In genomic region chr6:107113460-107114212, GRCh38 we compare ENCODE assay signal across 8 cellular contexts. TPM values are rescaled to one million over a fixed set of nuclear protein-coding genes. Genes with fewer than 3 reads are reported as not detected.
DNase-seq lines count a peak whose midpoint lies in the region; ATAC-seq and TF ChIP-seq lines count a peak whose summit lies in the region.

No MANE protein-coding gene starts in this region.

- peak overlapping the region; percentile 63 for H3K4me3 ChIP-seq in RWPE2 (ENCODE audit: severe bottlenecking)
- peak overlapping the region; percentile 14 to 59 (median 49) for H3K4me3 ChIP-seq in fibroblast of lung (replicated peaks in 1 of 4; ENCODE audit: control extremely low read depth in 1 of 4, insufficient read depth in 1 of 4, low read depth in 3 of 4, low read length in 4 of 4)
- H3K4me3 ChIP-seq in parathyroid adenoma (ENCODE audit: low read depth, low read length), result peak overlapping the region; percentile 52

- TF ChIP-seq CTCF in RWPE2 (IDR thresholded peaks at IDR 0.05; ENCODE audit: poor library complexity, severe bottlenecking), result no peak
- TF ChIP-seq CTCF in fibroblast of lung (conservative IDR thresholded peaks at IDR 0.05 in 1 of 2, IDR thresholded peaks at IDR 0.05 in 1 of 2; ENCODE audit: low read depth in 1 of 2, low read length in 2 of 2), result no peak
- no peak for TF ChIP-seq CTCF in parathyroid adenoma (IDR thresholded peaks at IDR 0.05)

- H3K36me3 ChIP-seq in RWPE2 (ENCODE audit: low read depth), result no peaks in the 10 kb centered on the region
- no peaks in the 10 kb centered on the region for H3K36me3 ChIP-seq in fibroblast of lung (ENCODE audit: control insufficient read depth, insufficient read depth, low read length)
- no peaks in the 10 kb centered on the region for H3K36me3 ChIP-seq in parathyroid adenoma (ENCODE audit: control insufficient read depth, insufficient read depth, low read length)

- H3K79me2 ChIP-seq in fibroblast of lung (ENCODE audit: control insufficient read depth, insufficient read depth, low read length) (no peaks in the 10 kb centered on the region), parathyroid adenoma (peaks cover 4% of the 10 kb centered on the region)

- peaks cover 4% of the 10 kb centered on the region for H3K4me1 ChIP-seq in RWPE2 (ENCODE audit: insufficient read depth, poor library complexity, severe bottlenecking)
- H3K4me1 ChIP-seq in fibroblast of lung (ENCODE audit: control insufficient read depth, extremely low read depth, insufficient read depth, low read length), result no peaks in the 10 kb centered on the region
- H3K4me1 ChIP-seq in parathyroid adenoma, result peaks cover 7% of the 10 kb centered on the region

- DNase-seq in NCI-H82 (lab: John Stamatoyannopoulos, UW) (peak; percentile 28), NCI-H82 treated with DMSO at 0.1 percent for 48 hours (lab: John Stamatoyannopoulos, UW; ENCODE audit: unreplicated experiment) (no peak), RWPE2 (ENCODE audit: low spot score) (no peak), fibroblast of lung (ENCODE audit: low read depth in 2 of 2) (no peak), GDM1 (lab: John Stamatoyannopoulos, UW) (no peak), SHP77 treated with DMSO at 0.1 percent for 48 hours (lab: John Stamatoyannopoulos, UW) (no peak)

- H3K9me3 ChIP-seq in RWPE2 (ENCODE audit: severe bottlenecking), result no peaks in the 10 kb centered on the region
- H3K9me3 ChIP-seq in fibroblast of lung (ENCODE audit: control insufficient read depth, insufficient read depth, low read depth, low read length), result no peaks in the 10 kb centered on the region
- no peaks in the 10 kb centered on the region for H3K9me3 ChIP-seq in parathyroid adenoma (ENCODE audit: control insufficient read depth, low read length)

- H4K20me1 ChIP-seq in fibroblast of lung (ENCODE audit: control insufficient read depth, extremely low read depth, insufficient read depth, low read length), result no peaks in the 10 kb centered on the region

- H3K27ac ChIP-seq in RWPE2 (ENCODE audit: poor library complexity, severe bottlenecking) (peak overlapping the region; percentile 72), fibroblast of lung (ENCODE audit: insufficient read depth, low read length) (no peak overlapping the region), parathyroid adenoma (peak overlapping the region; percentile 54)

- H3K4me2 ChIP-seq in fibroblast of lung (ENCODE audit: extremely low read depth, insufficient read depth, low read length) (peak overlapping the region; percentile 28), parathyroid adenoma (ENCODE audit: low read length) (peak overlapping the region; percentile 87)

- H3K27me3 ChIP-seq in RWPE2 (ENCODE audit: insufficient read depth, poor library complexity, severe bottlenecking) (no peaks in the 10 kb centered on the region), fibroblast of lung (ENCODE audit: control insufficient read depth, insufficient read depth, low read length) (no peaks in the 10 kb centered on the region), parathyroid adenoma (ENCODE audit: control insufficient read depth, insufficient read depth, low read length) (no peaks in the 10 kb centered on the region)

- ATAC-seq in RWPE2 (ENCODE audit: low read depth), result no peak
- ATAC-seq in HG03460 (IDR thresholded peaks at IDR 0.05; ENCODE audit: unreplicated experiment), result no peak

- H2AFZ ChIP-seq in fibroblast of lung (ENCODE audit: low read length) (peak overlapping the region; percentile 61), parathyroid adenoma (peak overlapping the region; percentile 83)

- no peak overlapping the region for H3K9ac ChIP-seq in fibroblast of lung (ENCODE audit: insufficient read depth, low read length)
- peak overlapping the region; percentile 67 for H3K9ac ChIP-seq in parathyroid adenoma

RNA-seq across cellular contexts. Expression of gene BEND3, which starts 1.7 kb away (rescaled TPM):
- total RNA-seq in fibroblast of lung, result 0.83 and 1.0 TPM in 2 replicates
- polyA plus RNA-seq in fibroblast of lung, result 1.7 and 2.1 TPM in 2 replicates
- 1.5 and 1.6 TPM in 2 replicates for polyA plus RNA-seq in fibroblast of lung (2012)
- polyA minus RNA-seq in fibroblast of lung (ENCODE audit: low replicate concordance), result 3.9 and 5.2 TPM in 2 replicates
